ENCODE assay signal across 9 cellular contexts in the genomic region with DNA sequence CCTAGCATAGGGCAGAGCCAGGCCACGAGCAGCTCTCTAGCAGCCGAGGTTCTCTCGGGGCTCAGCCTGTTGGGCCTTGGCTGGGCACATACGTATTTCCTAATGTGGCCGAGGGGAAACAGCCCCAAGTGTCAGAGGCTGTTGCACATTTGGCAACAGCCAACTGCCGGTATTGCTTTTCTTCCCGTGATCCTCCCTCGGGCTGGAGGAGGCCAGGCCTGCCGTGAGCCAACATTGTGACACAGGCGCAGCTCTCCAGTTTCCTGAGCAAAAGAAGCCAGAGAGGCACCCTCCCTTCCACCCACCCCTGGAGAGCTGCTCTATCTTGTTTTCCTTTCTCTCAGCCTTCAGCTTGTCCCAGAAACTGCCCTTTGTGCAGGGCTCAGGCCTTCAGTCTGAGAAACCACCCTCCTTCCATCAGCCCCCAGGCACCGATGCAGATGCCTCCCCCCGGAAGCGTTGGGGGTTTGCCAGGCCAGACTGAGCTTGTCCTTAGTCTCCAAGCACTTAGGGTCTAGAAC. TPM values are rescaled to one million over a fixed set of nuclear protein-coding genes. Genes with fewer than 3 reads are reported as not detected.
DNase-seq lines count a peak whose midpoint lies in the region; ATAC-seq and TF ChIP-seq lines count a peak whose summit lies in the region.
"Had no signal": no experiment of that assay in that cellular context is flagged by ENCODE, and none has a peak within 500 bp of the region (broad histone marks: within the 10 kb centered on the region; RNA-seq: fewer than 3 reads in every experiment).

No MANE protein-coding gene starts in this region.

- H3K4me1 ChIP-seq in gastroesophageal sphincter (peaks cover 0 to 22% (median 4%) of the 10 kb centered on the region in 3 donors), neutrophil (ENCODE audit: control insufficient read depth in 1 of 2, insufficient read depth in 1 of 2, low read depth in 1 of 2, low read length in 1 of 2) (peaks cover 98 to 99% of the 10 kb centered on the region in 2 experiments)

- H3K9me3 ChIP-seq in gastroesophageal sphincter (no peaks in the 10 kb centered on the region), neutrophil (no peaks in the 10 kb centered on the region)

- TF ChIP-seq POLR2A in gastroesophageal sphincter (IDR thresholded peaks at IDR 0.05), result no peak

- H3K4me3 ChIP-seq in gastroesophageal sphincter, result no peak overlapping the region
- H3K4me3 ChIP-seq in neutrophil (ENCODE audit: low read depth in 1 of 2, low read length in 1 of 2), result peak overlapping the region; percentile 23 to 28

- H3K27ac ChIP-seq in gastroesophageal sphincter (peak overlapping the region; percentile 41 to 82 (median 74)), neutrophil (peak overlapping the region; percentile 84)

- no peak for TF ChIP-seq EP300 in gastroesophageal sphincter (IDR thresholded peaks at IDR 0.05)

- ATAC-seq in WTC11 (no peak), gastroesophageal sphincter (peak; percentile 97)

- no peaks in the 10 kb centered on the region for H3K36me3 ChIP-seq in gastroesophageal sphincter
- no peaks in the 10 kb centered on the region for H3K36me3 ChIP-seq in neutrophil

- no peaks in the 10 kb centered on the region for H3K9me3 Mint-ChIP-seq in WTC11
- H3K9me3 Mint-ChIP-seq in activated CD4-positive, alpha-beta memory T cell treated with anti-CD3 and anti-CD28 coated beads, Interleukin-2, amount 10 ng/mL, durations not matched to agents 7 days and 5 days, result no peaks in the 10 kb centered on the region
- H3K9me3 Mint-ChIP-seq: T-helper 1 cell treated with Interleukin-12 subunit alpha and Interleukin-12 subunit beta and Interleukin-4 antibody, amounts not matched to agents 30 μg/mL and 1 μg/mL, for 36 hours had no signal

- H3K27me3 ChIP-seq in gastroesophageal sphincter (peaks cover 10% of the 10 kb centered on the region), neutrophil (no peaks in the 10 kb centered on the region)

- H3K27ac Mint-ChIP-seq in WTC11, result peak overlapping the region; percentile 84; the same call in 1 of the 2 replicates
- H3K27ac Mint-ChIP-seq in activated CD4-positive, alpha-beta memory T cell treated with anti-CD3 and anti-CD28 coated beads, Interleukin-2, amount 10 ng/mL, durations not matched to agents 7 days and 5 days, result no peak overlapping the region
- H3K27ac Mint-ChIP-seq: T-helper 1 cell treated with Interleukin-12 subunit alpha and Interleukin-12 subunit beta and Interleukin-4 antibody, amounts not matched to agents 30 μg/mL and 1 μg/mL, for 36 hours had no signal

- H3K4me1 Mint-ChIP-seq in WTC11, result peaks cover 13% of the 10 kb centered on the region
- peaks cover 7% of the 10 kb centered on the region for H3K4me1 Mint-ChIP-seq in activated CD4-positive, alpha-beta memory T cell treated with anti-CD3 and anti-CD28 coated beads, Interleukin-2, amount 10 ng/mL, durations not matched to agents 7 days and 5 days

- DNase-seq in AG08396 (ENCODE audit: low spot score), result peak; percentile 38
- no peak for DNase-seq in WTC11 (ENCODE audit: low spot score)
- DNase-seq in activated CD8-positive, alpha-beta memory T cell treated with anti-CD3 and anti-CD28 coated beads for 24 hours, result no peak
- no peak for DNase-seq in NCI-H1092 treated with DMSO at 0.1 percent for 48 hours (lab: John Stamatoyannopoulos, UW)
- DNase-seq in activated CD4-positive, alpha-beta memory T cell treated with anti-CD3 and anti-CD28 coated beads, Interleukin-2, amount 10 ng/mL, durations not matched to agents 7 days and 5 days, result no peak
- DNase-seq in COR-L47 (lab: John Stamatoyannopoulos, UW), result no peak

- TF ChIP-seq CTCF in WTC11 (IDR thresholded peaks at IDR 0.05) (no peak), gastroesophageal sphincter (IDR thresholded peaks at IDR 0.05) (no peak), neutrophil (IDR thresholded peaks at IDR 0.05) (no peak)

- H3K27me3 Mint-ChIP-seq in WTC11 (ENCODE audit: low read depth), result no peaks in the 10 kb centered on the region
- peaks cover 29% of the 10 kb centered on the region for H3K27me3 Mint-ChIP-seq in activated CD4-positive, alpha-beta memory T cell treated with anti-CD3 and anti-CD28 coated beads, Interleukin-2, amount 10 ng/mL, durations not matched to agents 7 days and 5 days

- H3K4me3 Mint-ChIP-seq in WTC11, result no peak overlapping the region
- no peak overlapping the region for H3K4me3 Mint-ChIP-seq in activated CD4-positive, alpha-beta memory T cell treated with anti-CD3 and anti-CD28 coated beads, Interleukin-2, amount 10 ng/mL, durations not matched to agents 7 days and 5 days
- H3K4me3 Mint-ChIP-seq: T-helper 1 cell treated with Interleukin-12 subunit alpha and Interleukin-12 subunit beta and Interleukin-4 antibody, amounts not matched to agents 30 μg/mL and 1 μg/mL, for 36 hours had no signal

- no peaks in the 10 kb centered on the region for H3K36me3 Mint-ChIP-seq in WTC11
- no peaks in the 10 kb centered on the region for H3K36me3 Mint-ChIP-seq in activated CD4-positive, alpha-beta memory T cell treated with anti-CD3 and anti-CD28 coated beads, Interleukin-2, amount 10 ng/mL, durations not matched to agents 7 days and 5 days (ENCODE audit: low read depth)

- WGBS in gastroesophageal sphincter (ENCODE audit: low coverage in 1 of 2), 2 donors, result 13 to 14% methylated on average over 3 to 4 of the region's 13 CpGs

- CTCF ChIA-PET in WTC11 (lab: Charles Lee), result interaction anchor here (0.7 to 2.5 kb wide), 5 partner anchors 23 to 407 kb away, joined by 3 to 13 read pairs (median 4); no protein-coding TSS in a partner anchor
- CTCF ChIA-PET in activated CD4-positive, alpha-beta memory T cell treated with anti-CD3 and anti-CD28 coated beads, Interleukin-2, amount 10 ng/mL, durations not matched to agents 7 days and 5 days (lab: Charles Lee), result no interaction called here

- POLR2A ChIA-PET in WTC11 (lab: Charles Lee), result no interaction called here
- POLR2A ChIA-PET in activated CD4-positive, alpha-beta memory T cell treated with anti-CD3 and anti-CD28 coated beads, Interleukin-2, amount 10 ng/mL, durations not matched to agents 7 days and 5 days (lab: Charles Lee), result no interaction called here

TF ChIP-seq in WTC11, 78 proteins besides CTCF, POLR2A, EP300 and RAD21:
- TF ChIP-seq TCF7 (CRISPR knock-in tag; IDR thresholded peaks at IDR 0.05; ENCODE audit: low read depth), result no peak
- TF ChIP-seq, protein P1, sequence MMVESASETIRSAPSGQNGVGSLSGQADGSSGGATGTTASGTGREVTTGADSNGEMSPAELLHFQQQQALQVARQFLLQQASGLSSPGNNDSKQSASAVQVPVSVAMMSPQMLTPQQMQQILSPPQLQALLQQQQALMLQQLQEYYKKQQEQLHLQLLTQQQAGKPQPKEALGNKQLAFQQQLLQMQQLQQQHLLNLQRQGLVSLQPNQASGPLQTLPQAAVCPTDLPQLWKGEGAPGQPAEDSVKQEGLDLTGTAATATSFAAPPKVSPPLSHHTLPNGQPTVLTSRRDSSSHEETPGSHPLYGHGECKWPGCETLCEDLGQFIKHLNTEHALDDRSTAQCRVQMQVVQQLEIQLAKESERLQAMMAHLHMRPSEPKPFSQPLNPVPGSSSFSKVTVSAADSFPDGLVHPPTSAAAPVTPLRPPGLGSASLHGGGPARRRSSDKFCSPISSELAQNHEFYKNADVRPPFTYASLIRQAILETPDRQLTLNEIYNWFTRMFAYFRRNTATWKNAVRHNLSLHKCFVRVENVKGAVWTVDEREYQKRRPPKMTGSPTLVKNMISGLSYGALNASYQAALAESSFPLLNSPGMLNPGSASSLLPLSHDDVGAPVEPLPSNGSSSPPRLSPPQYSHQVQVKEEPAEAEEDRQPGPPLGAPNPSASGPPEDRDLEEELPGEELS (CRISPR knock-in tag; IDR thresholded peaks at IDR 0.05), result no peak
- TF ChIP-seq NFATC4 (CRISPR knock-in tag; IDR thresholded peaks at IDR 0.05), result no peak
- no peak for TF ChIP-seq NFE2L1 (CRISPR knock-in tag; IDR thresholded peaks at IDR 0.05)
TF ChIP-seq in WTC11: peak in this region for 0.

RNA-seq across cellular contexts. Expression of gene BPI, which starts 5.1 kb away (rescaled TPM):
- total RNA-seq in WTC11 (2021) (not detected in 3 replicates), gastroesophageal sphincter (under 1 TPM in 2 of 4 donors, not detected in 2; 0.27 to 0.47 TPM)
- total RNA-seq in activated CD4-positive, alpha-beta memory T cell treated with anti-CD3 and anti-CD28 coated beads, Interleukin-2, amount 10 ng/mL, durations not matched to agents 7 days and 5 days, result not detected

RNA-seq across cellular contexts. Expression of gene KIAA1755, which starts 38.3 kb away (rescaled TPM):
- total RNA-seq in WTC11 (2021) (0.16 to 0.50 TPM (median 0.27 TPM) in 3 replicates), gastroesophageal sphincter (10 to 100 TPM in 2 of 4 donors, 1 to 10 TPM in 2; 5.1 to 19.9 (median 11.5) TPM)
- total RNA-seq in activated CD4-positive, alpha-beta memory T cell treated with anti-CD3 and anti-CD28 coated beads, Interleukin-2, amount 10 ng/mL, durations not matched to agents 7 days and 5 days, result not detected

RNA-seq across cellular contexts. Expression of gene LBP, which starts 47.5 kb away (rescaled TPM):
- 0.27 to 0.37 TPM (median 0.34 TPM) in 3 replicates for total RNA-seq in WTC11 (2021)
- 1 to 10 TPM in 1 of 4 donors, under 1 TPM in 1, not detected in 2; 0.19 to 1.8 TPM for total RNA-seq in gastroesophageal sphincter
- total RNA-seq in activated CD4-positive, alpha-beta memory T cell treated with anti-CD3 and anti-CD28 coated beads, Interleukin-2, amount 10 ng/mL, durations not matched to agents 7 days and 5 days, result not detected

Comparison
In these comparisons a context has a peak if more than half of its experiments do, and no peak if none do; other contexts are left out.
1. H3K4me3 ChIP-seq: peak in neutrophil (2 of 2); none in gastroesophageal sphincter (0 of 2).